In genomic region chr19:48618916-48619691, GRCh38 we compare ENCODE assay signal across 8 cellular contexts. TPM values are rescaled to one million over a fixed set of nuclear protein-coding genes. Genes with fewer than 3 reads are reported as not detected.
DNase-seq lines count a peak whose midpoint lies in the region; ATAC-seq and TF ChIP-seq lines count a peak whose summit lies in the region.

Gene RPL18, minus strand, starts transcription at chr19:48619178. Its CDS starts 35 bp downstream, at chr19:48619143.
Gene SPHK2, plus strand, starts transcription at chr19:48619506. Its CDS starts 1,009 bp downstream, at chr19:48620515.

- DNase-seq in GM13977 (ENCODE audit: low spot score): peak; percentile 99
- DNase-seq in NCI-H1694 (lab: John Stamatoyannopoulos, UW): peak; percentile 98
- peak; percentile 98 for DNase-seq in amniotic stem cell (lab: John Stamatoyannopoulos, UW)
- DNase-seq in left cardiac atrium: peak; percentile 99
- DNase-seq in progenitor cell of endocrine pancreas (ENCODE audit: low spot score, unreplicated experiment): peak; percentile 92
- DNase-seq in ureter (ENCODE audit: low spot score): peak; percentile 98

- ATAC-seq in HG02884 (IDR thresholded peaks at IDR 0.05; ENCODE audit: unreplicated experiment): peak; percentile 78
- ATAC-seq in left cardiac atrium: peak; percentile 91 to 92

- no peaks in the 10 kb centered on the region for H3K9me3 Mint-ChIP-seq in T-helper 1 cell treated with Interleukin-12 subunit alpha and Interleukin-12 subunit beta and Interleukin-4 antibody, amounts not matched to agents 30 μg/mL and 1 μg/mL, for 36 hours
- no peaks in the 10 kb centered on the region for H3K9me3 Mint-ChIP-seq in progenitor cell of endocrine pancreas (ENCODE audit: low read depth)

- intact Hi-C loops in left cardiac atrium (cut with DNase I): no loop called here

- H3K4me3 Mint-ChIP-seq in T-helper 1 cell treated with Interleukin-12 subunit alpha and Interleukin-12 subunit beta and Interleukin-4 antibody, amounts not matched to agents 30 μg/mL and 1 μg/mL, for 36 hours: peak within 1 kb of the TSS; percentile 98
- H3K4me3 Mint-ChIP-seq in progenitor cell of endocrine pancreas (ENCODE audit: low read depth): peak within 1 kb of the TSS; percentile 93

- peak within 1 kb of the TSS; percentile 99 for H3K27ac Mint-ChIP-seq in T-helper 1 cell treated with Interleukin-12 subunit alpha and Interleukin-12 subunit beta and Interleukin-4 antibody, amounts not matched to agents 30 μg/mL and 1 μg/mL, for 36 hours
- peak within 1 kb of the TSS; percentile 99 for H3K27ac Mint-ChIP-seq in progenitor cell of endocrine pancreas

- peaks cover 48% of the 10 kb centered on the region for H3K36me3 Mint-ChIP-seq in T-helper 1 cell treated with Interleukin-12 subunit alpha and Interleukin-12 subunit beta and Interleukin-4 antibody, amounts not matched to agents 30 μg/mL and 1 μg/mL, for 36 hours (ENCODE audit: low read depth)
- peaks cover 11% of the 10 kb centered on the region for H3K36me3 Mint-ChIP-seq in progenitor cell of endocrine pancreas (ENCODE audit: insufficient read depth)

- peaks cover 38% of the 10 kb centered on the region for H3K4me1 Mint-ChIP-seq in T-helper 1 cell treated with Interleukin-12 subunit alpha and Interleukin-12 subunit beta and Interleukin-4 antibody, amounts not matched to agents 30 μg/mL and 1 μg/mL, for 36 hours (ENCODE audit: low read depth)
- peaks cover 39% of the 10 kb centered on the region for H3K4me1 Mint-ChIP-seq in progenitor cell of endocrine pancreas (ENCODE audit: low read depth)

- H3K27me3 Mint-ChIP-seq in T-helper 1 cell treated with Interleukin-12 subunit alpha and Interleukin-12 subunit beta and Interleukin-4 antibody, amounts not matched to agents 30 μg/mL and 1 μg/mL, for 36 hours (ENCODE audit: low read depth): no peaks in the 10 kb centered on the region
- H3K27me3 Mint-ChIP-seq in progenitor cell of endocrine pancreas: no peaks in the 10 kb centered on the region

- TF ChIP-seq CTCF in GM13977 (IDR thresholded peaks at IDR 0.05; ENCODE audit: extremely low read depth, insufficient read depth, missing control alignments): no peak
- no peak for TF ChIP-seq CTCF in progenitor cell of endocrine pancreas (IDR thresholded peaks at IDR 0.05; ENCODE audit: unreplicated experiment)

- in situ Hi-C loops in GM13977 (cut with MboI; ENCODE audit: low pct_unique_long_range_greater_than_20kb, low sequenced_read_pairs, unreplicated experiment): no loop called here

RNA-seq across cellular contexts. Expression of gene RPL18, which starts in this region (rescaled TPM):
- total RNA-seq in left cardiac atrium (100 to 1,000 TPM; 674 to 678 TPM), progenitor cell of endocrine pancreas (1,379 and 1,392 TPM in 2 replicates), ureter (1,575 TPM)

RNA-seq across cellular contexts. Expression of gene SPHK2, which starts in this region (rescaled TPM):
- total RNA-seq in left cardiac atrium (1 to 10 TPM; 9.0 to 9.3 TPM), progenitor cell of endocrine pancreas (137 and 138 TPM in 2 replicates), ureter (27.6 TPM)

Comparison
In these comparisons a context has a peak if more than half of its experiments do, and no peak if none do; other contexts are left out.
1. Peak in every context shown above with its lines: DNase-seq and ATAC-seq.